In genomic region chr10:132415255-132415654, GRCh38 we compare ENCODE assay signal across 22 cellular contexts. TPM values are rescaled to one million over a fixed set of nuclear protein-coding genes. Genes with fewer than 3 reads are reported as not detected.
DNase-seq lines count a peak whose midpoint lies in the region; ATAC-seq and TF ChIP-seq lines count a peak whose summit lies in the region.
"Had no signal": no experiment of that assay in that cellular context is flagged by ENCODE, and none has a peak within 500 bp of the region (broad histone marks: within the 10 kb centered on the region; RNA-seq: fewer than 3 reads in every experiment).

No MANE protein-coding gene starts in this region.

- H3K27ac ChIP-seq in muscle layer of colon (ENCODE audit: low read depth, low read length): peak overlapping the region; percentile 57
- H3K27ac ChIP-seq: ascending aorta, C4-2B, HL-60 had no signal

- ATAC-seq in stimulated activated naive CD8-positive, alpha-beta T cell treated with anti-CD3 and anti-CD28 coated beads, Interleukin-15, Interleukin-2, amounts not matched to agents 100 U/mL and 50 U/mL, for 24 hours: no peak
- no peak for ATAC-seq in HG03439 (IDR thresholded peaks at IDR 0.05; ENCODE audit: unreplicated experiment)
- ATAC-seq in HG03135 (IDR thresholded peaks at IDR 0.05; ENCODE audit: unreplicated experiment): no peak
- ATAC-seq: effector memory CD8-positive, alpha-beta T cell; PC-3 had no signal

- peaks cover 74% of the 10 kb centered on the region for H3K4me1 ChIP-seq in muscle layer of colon (ENCODE audit: insufficient read depth, low read length)

- no peaks in the 10 kb centered on the region for H3K27me3 Mint-ChIP-seq in stimulated activated naive CD8-positive, alpha-beta T cell treated with anti-CD3 and anti-CD28 coated beads, Interleukin-15, Interleukin-2, amounts not matched to agents 100 ng/mL and 50 ng/mL, for 24 hours
- H3K27me3 Mint-ChIP-seq in brain: no peaks in the 10 kb centered on the region
- H3K27me3 Mint-ChIP-seq: activated CD4-positive, alpha-beta memory T cell treated with anti-CD3 and anti-CD28 coated beads for 36 hours; effector memory CD8-positive, alpha-beta T cell; IgD-negative memory B cell had no signal

- no peaks in the 10 kb centered on the region for H3K27me3 ChIP-seq in muscle layer of colon (ENCODE audit: control insufficient read depth in 1 of 2, insufficient read depth in 2 of 2, low read length in 2 of 2)
- no peaks in the 10 kb centered on the region for H3K27me3 ChIP-seq in MG63
- H3K27me3 ChIP-seq: ascending aorta had no signal

- H3K9me3 Mint-ChIP-seq in stimulated activated naive CD8-positive, alpha-beta T cell treated with anti-CD3 and anti-CD28 coated beads, Interleukin-15, Interleukin-2, amounts not matched to agents 100 ng/mL and 50 ng/mL, for 24 hours: no peaks in the 10 kb centered on the region
- H3K9me3 Mint-ChIP-seq in brain: no peaks in the 10 kb centered on the region
- H3K9me3 Mint-ChIP-seq: activated CD4-positive, alpha-beta memory T cell treated with anti-CD3 and anti-CD28 coated beads for 36 hours; activated naive CD4-positive, alpha-beta T cell treated with anti-CD3 and anti-CD28 coated beads for 36 hours; effector memory CD8-positive, alpha-beta T cell; IgD-negative memory B cell had no signal

- H3K4me3 ChIP-seq in muscle layer of colon (ENCODE audit: low read depth in 1 of 2, low read length in 2 of 2) (no peak overlapping the region), MG63 (no peak overlapping the region)
- H3K4me3 ChIP-seq: ascending aorta had no signal

- H3K9me3 ChIP-seq in muscle layer of colon (ENCODE audit: low read length) (no peaks in the 10 kb centered on the region), MG63 (no peaks in the 10 kb centered on the region)
- H3K9me3 ChIP-seq: ascending aorta had no signal

- no peak overlapping the region for H3K4me3 Mint-ChIP-seq in stimulated activated naive CD8-positive, alpha-beta T cell treated with anti-CD3 and anti-CD28 coated beads, Interleukin-15, Interleukin-2, amounts not matched to agents 100 ng/mL and 50 ng/mL, for 24 hours
- H3K4me3 Mint-ChIP-seq in brain: peak overlapping the region in 1 of 5 experiments; percentile 42
- H3K4me3 Mint-ChIP-seq: activated CD4-positive, alpha-beta memory T cell treated with anti-CD3 and anti-CD28 coated beads for 36 hours; activated naive CD4-positive, alpha-beta T cell treated with anti-CD3 and anti-CD28 coated beads for 36 hours; effector memory CD8-positive, alpha-beta T cell had no signal

- TF ChIP-seq CTCF in brain (conservative IDR thresholded peaks at IDR 0.05): no peak

- peaks cover 6% of the 10 kb centered on the region for H3K4me1 Mint-ChIP-seq in stimulated activated naive CD8-positive, alpha-beta T cell treated with anti-CD3 and anti-CD28 coated beads, Interleukin-15, Interleukin-2, amounts not matched to agents 100 ng/mL and 50 ng/mL, for 24 hours (ENCODE audit: low read depth)
- H3K4me1 Mint-ChIP-seq in brain: peaks cover 70% of the 10 kb centered on the region

- H3K27ac Mint-ChIP-seq in stimulated activated naive CD8-positive, alpha-beta T cell treated with anti-CD3 and anti-CD28 coated beads, Interleukin-15, Interleukin-2, amounts not matched to agents 100 ng/mL and 50 ng/mL, for 24 hours: peak overlapping the region; percentile 22
- peak overlapping the region; percentile 0 to 85 (median 13) for H3K27ac Mint-ChIP-seq in brain
- H3K27ac Mint-ChIP-seq: activated CD4-positive, alpha-beta memory T cell treated with anti-CD3 and anti-CD28 coated beads for 36 hours; activated naive CD4-positive, alpha-beta T cell treated with anti-CD3 and anti-CD28 coated beads for 36 hours had no signal

- peak overlapping the region; percentile 31 for H3K9ac ChIP-seq in muscle layer of colon (ENCODE audit: low read length)

- H3K36me3 Mint-ChIP-seq in stimulated activated naive CD8-positive, alpha-beta T cell treated with anti-CD3 and anti-CD28 coated beads, Interleukin-15, Interleukin-2, amounts not matched to agents 100 ng/mL and 50 ng/mL, for 24 hours (ENCODE audit: low read depth): peaks cover 5% of the 10 kb centered on the region
- H3K36me3 Mint-ChIP-seq in brain: peaks cover 6% of the 10 kb centered on the region
- H3K36me3 Mint-ChIP-seq: activated CD4-positive, alpha-beta memory T cell treated with anti-CD3 and anti-CD28 coated beads for 36 hours had no signal

- H3K36me3 ChIP-seq in muscle layer of colon (ENCODE audit: insufficient read depth, low read length) (peaks cover 5% of the 10 kb centered on the region), MG63 (peaks cover 19% of the 10 kb centered on the region)
- H3K36me3 ChIP-seq: ascending aorta had no signal

- DNase-seq in stimulated activated naive CD8-positive, alpha-beta T cell treated with anti-CD3 and anti-CD28 coated beads, Interleukin-15, Interleukin-2, amounts not matched to agents 100 U/mL and 50 U/mL, for 24 hours: no peak
- DNase-seq in foreskin melanocyte: no peak
- DNase-seq in MG63: no peak
- DNase-seq: activated CD4-positive, alpha-beta memory T cell treated with anti-CD3 and anti-CD28 coated beads for 36 hours; activated naive CD4-positive, alpha-beta T cell treated with anti-CD3 and anti-CD28 coated beads for 36 hours; DMS153; effector memory CD8-positive, alpha-beta T cell; GDM1; NCI-H1436 treated with DMSO at 0.1 percent for 48 hours; NCI-H2227 treated with DMSO at 0.1 percent for 48 hours; nucleus accumbens; PC-3; SIG-M5 had no signal

RNA-seq across cellular contexts. Expression of gene PWWP2B, which starts 18.3 kb away (rescaled TPM):
- polyA plus RNA-seq in brain (ENCODE audit: insufficient read depth, low read depth, low replicate concordance): 16.0 TPM
- 20.1 and 25.2 TPM in 2 replicates for total RNA-seq in MG63 (2014; rRNA removed; shearing (Covaris generic); ENCODE audit: low replicate concordance)
